33 cellular contexts compared by ENCODE assay signal in genomic region chr11:11628651-11629050, GRCh38. TPM values are rescaled to one million over a fixed set of nuclear protein-coding genes. Genes with fewer than 3 reads are reported as not detected.
"Had no signal": no experiment of that assay in that cellular context is flagged by ENCODE, and none has a peak within 500 bp of the region (broad histone marks: within the 10 kb centered on the region; RNA-seq: fewer than 3 reads in every experiment).

No MANE protein-coding gene starts in this region.

- H3K4me3 Mint-ChIP-seq: activated CD4-positive, alpha-beta memory T cell treated with anti-CD3 and anti-CD28 coated beads, Interleukin-2, amount 10 ng/mL, durations not matched to agents 7 days and 5 days; activated CD4-positive, alpha-beta T cell treated with anti-CD3 and anti-CD28 coated beads for 36 hours; activated CD4-positive, alpha-beta T cell treated with anti-CD3 and anti-CD28 coated beads, Interleukin-2, amount 10 ng/mL, durations not matched to agents 7 days and 5 days; activated naive CD4-positive, alpha-beta T cell treated with anti-CD3 and anti-CD28 coated beads for 36 hours; activated naive CD4-positive, alpha-beta T cell treated with anti-CD3 and anti-CD28 coated beads, Interleukin-2, amount 50 U/mL, for 24 hours; activated naive CD8-positive, alpha-beta T cell treated with anti-CD3 and anti-CD28 coated beads for 36 hours; activated naive CD8-positive, alpha-beta T cell treated with anti-CD3 and anti-CD28 coated beads, Interleukin-2, amount 50 U/mL, for 24 hours; activated T-helper 1 cell treated with anti-CD3 and anti-CD28 coated beads, Interleukin-12 subunit alpha, Interleukin-12 subunit beta, Interleukin-2, Interleukin-4 antibody, amounts not matched to agents 30 ng/mL and 10 ng/mL and 1 ng/mL, durations not matched to agents 14 hours and 24 hours and 36 hours; T-helper 17 cell; T-helper 2 cell treated with Interferon-gamma antibody and Interleukin-4, amounts not matched to agents 5 μg/mL and 100 μg/mL, for 36 hours had no signal

- H3K4me3 ChIP-seq: adrenal gland, body of pancreas, colonic mucosa, esophagus squamous epithelium, gastroesophageal sphincter, heart right ventricle had no signal

- H3K36me3 Mint-ChIP-seq: activated naive CD4-positive, alpha-beta T cell treated with anti-CD3 and anti-CD28 coated beads, Interleukin-2, amount 50 U/mL, for 24 hours; activated naive CD8-positive, alpha-beta T cell treated with anti-CD3 and anti-CD28 coated beads for 36 hours had no signal

- H3K4me1 Mint-ChIP-seq: activated CD4-positive, alpha-beta memory T cell treated with anti-CD3 and anti-CD28 coated beads, Interleukin-2, amount 10 ng/mL, durations not matched to agents 7 days and 5 days; activated CD4-positive, alpha-beta T cell treated with anti-CD3 and anti-CD28 coated beads for 36 hours; activated CD4-positive, alpha-beta T cell treated with anti-CD3 and anti-CD28 coated beads, Interleukin-2, amount 10 ng/mL, durations not matched to agents 7 days and 5 days; activated naive CD4-positive, alpha-beta T cell treated with anti-CD3 and anti-CD28 coated beads, Interleukin-2, amount 50 U/mL, for 24 hours; activated naive CD8-positive, alpha-beta T cell treated with anti-CD3 and anti-CD28 coated beads for 36 hours; activated naive CD8-positive, alpha-beta T cell treated with anti-CD3 and anti-CD28 coated beads, Interleukin-2, amount 50 U/mL, for 24 hours; T-helper 17 cell had no signal

- ATAC-seq: activated CD4-positive, alpha-beta T cell treated with anti-CD3 and anti-CD28 coated beads for 36 hours; activated naive CD8-positive, alpha-beta T cell treated with anti-CD3 and anti-CD28 coated beads, Interleukin-2, amount 50 U/mL, for 24 hours; body of pancreas; gastroesophageal sphincter; heart right ventricle; T-helper 17 cell had no signal

- H3K9me3 Mint-ChIP-seq: activated CD4-positive, alpha-beta memory T cell treated with anti-CD3 and anti-CD28 coated beads, Interleukin-2, amount 10 ng/mL, durations not matched to agents 7 days and 5 days; activated CD4-positive, alpha-beta T cell treated with anti-CD3 and anti-CD28 coated beads, Interleukin-2, amount 10 ng/mL, durations not matched to agents 7 days and 5 days; activated naive CD4-positive, alpha-beta T cell treated with anti-CD3 and anti-CD28 coated beads for 36 hours; activated naive CD4-positive, alpha-beta T cell treated with anti-CD3 and anti-CD28 coated beads, Interleukin-2, amount 50 U/mL, for 24 hours; activated naive CD8-positive, alpha-beta T cell treated with anti-CD3 and anti-CD28 coated beads for 36 hours; activated naive CD8-positive, alpha-beta T cell treated with anti-CD3 and anti-CD28 coated beads, Interleukin-2, amount 50 U/mL, for 24 hours; activated T-helper 1 cell treated with anti-CD3 and anti-CD28 coated beads, Interleukin-12 subunit alpha, Interleukin-12 subunit beta, Interleukin-2, Interleukin-4 antibody, amounts not matched to agents 30 ng/mL and 10 ng/mL and 1 ng/mL, durations not matched to agents 14 hours and 24 hours and 36 hours; activated T-helper 2 cell treated with anti-CD3 and anti-CD28 coated beads, Interferon-gamma antibody, Interleukin-2, Interleukin-4, amounts not matched to agents 10 μg/mL and 5 μg/mL and 100 μg/mL, durations not matched to agents 14 hours and 24 hours and 36 hours; T-helper 2 cell treated with Interferon-gamma antibody and Interleukin-4, amounts not matched to agents 5 μg/mL and 100 μg/mL, for 36 hours had no signal

- H3K27me3 ChIP-seq: adrenal gland, body of pancreas, colonic mucosa, esophagus squamous epithelium, gastroesophageal sphincter, heart right ventricle had no signal

- DNase-seq: activated CD4-positive, alpha-beta memory T cell treated with anti-CD3 and anti-CD28 coated beads, Interleukin-2, amount 10 ng/mL, durations not matched to agents 7 days and 5 days; activated CD4-positive, alpha-beta T cell treated with anti-CD3 and anti-CD28 coated beads for 36 hours; activated CD4-positive, alpha-beta T cell treated with anti-CD3 and anti-CD28 coated beads, Interleukin-2, amount 10 ng/mL, durations not matched to agents 7 days and 5 days; activated CD4-positive, alpha-beta T cell treated with anti-CD3 and anti-CD28 coated beads, Interleukin-2, amount 50 U/mL, for 4 hours; activated CD4-positive, CD25-positive, alpha-beta regulatory T cell; activated CD4-positive, CD25-positive, alpha-beta regulatory T cell treated with anti-CD3 and anti-CD28 coated beads, Interleukin-2, amount 50 U/mL, for 72 hours; activated CD8-positive, alpha-beta memory T cell treated with anti-CD3 and anti-CD28 coated beads for 24 hours; activated effector memory CD4-positive, alpha-beta T cell treated with anti-CD3 and anti-CD28 coated beads, Interleukin-2, amount 50 U/mL, for 16 hours; activated naive CD4-positive, alpha-beta T cell treated with anti-CD3 and anti-CD28 coated beads for 36 hours; activated naive CD8-positive, alpha-beta T cell treated with anti-CD3 and anti-CD28 coated beads for 36 hours; activated naive CD8-positive, alpha-beta T cell treated with anti-CD3 and anti-CD28 coated beads, Interleukin-2, amount 50 U/mL, for 24 hours; activated T-cell treated with anti-CD3 and anti-CD28 coated beads, Interleukin-2, amount 50 U/mL, for 48 hours; adrenal gland; aorta; body of pancreas; caudate nucleus; colonic mucosa; effector CD8-positive, alpha-beta T cell; esophagus squamous epithelium; foreskin melanocyte; heart right ventricle; T-helper 1 cell; T-helper 17 cell; T1000; WERI-Rb-1 had no signal

- H3K9me3 ChIP-seq: adrenal gland, body of pancreas, colonic mucosa, esophagus squamous epithelium, gastroesophageal sphincter, heart right ventricle had no signal

- FAIRE-seq: endometrium, endothelial cell of umbilical vein had no signal

- H3K4me1 ChIP-seq: adrenal gland, body of pancreas, colonic mucosa, esophagus squamous epithelium had no signal

- H3K27ac Mint-ChIP-seq: activated CD4-positive, alpha-beta memory T cell treated with anti-CD3 and anti-CD28 coated beads, Interleukin-2, amount 10 ng/mL, durations not matched to agents 7 days and 5 days; activated CD4-positive, alpha-beta T cell treated with anti-CD3 and anti-CD28 coated beads for 36 hours; activated CD4-positive, alpha-beta T cell treated with anti-CD3 and anti-CD28 coated beads, Interleukin-2, amount 10 ng/mL, durations not matched to agents 7 days and 5 days; activated naive CD4-positive, alpha-beta T cell treated with anti-CD3 and anti-CD28 coated beads for 36 hours; activated naive CD4-positive, alpha-beta T cell treated with anti-CD3 and anti-CD28 coated beads, Interleukin-2, amount 50 U/mL, for 24 hours; activated naive CD8-positive, alpha-beta T cell treated with anti-CD3 and anti-CD28 coated beads for 36 hours; activated naive CD8-positive, alpha-beta T cell treated with anti-CD3 and anti-CD28 coated beads, Interleukin-2, amount 50 U/mL, for 24 hours; activated T-helper 1 cell treated with anti-CD3 and anti-CD28 coated beads, Interleukin-12 subunit alpha, Interleukin-12 subunit beta, Interleukin-2, Interleukin-4 antibody, amounts not matched to agents 30 ng/mL and 10 ng/mL and 1 ng/mL, durations not matched to agents 14 hours and 24 hours and 36 hours; activated T-helper 2 cell treated with anti-CD3 and anti-CD28 coated beads, Interferon-gamma antibody, Interleukin-2, Interleukin-4, amounts not matched to agents 10 μg/mL and 5 μg/mL and 100 μg/mL, durations not matched to agents 14 hours and 24 hours and 36 hours; T-helper 17 cell; T-helper 2 cell treated with Interferon-gamma antibody and Interleukin-4, amounts not matched to agents 5 μg/mL and 100 μg/mL, for 36 hours had no signal

- H3K36me3 ChIP-seq: adrenal gland, colonic mucosa, esophagus squamous epithelium, gastroesophageal sphincter, heart right ventricle, WERI-Rb-1 had no signal

- H3K27ac ChIP-seq: adrenal gland, body of pancreas, colonic mucosa, epithelial cell of prostate, esophagus squamous epithelium, gastroesophageal sphincter, heart right ventricle, WERI-Rb-1 had no signal

RNA-seq across cellular contexts. Expression of gene GALNT18, which starts 6.8 kb away (rescaled TPM):
- total RNA-seq: T-helper 17 cell had no signal
